Comparison of ENCODE assay signal across 8 cellular contexts in genomic region chr6:41503841-41504525, GRCh38. TPM values are rescaled to one million over a fixed set of nuclear protein-coding genes. Genes with fewer than 3 reads are reported as not detected.
DNase-seq lines count a peak whose midpoint lies in the region; ATAC-seq, FAIRE-seq and TF ChIP-seq lines count a peak whose summit lies in the region.

No MANE protein-coding gene starts in this region.

- H3K27ac ChIP-seq in HEK293 (ENCODE audit: extremely low read depth, low read depth, low read length) (peak overlapping the region; percentile 63), astrocyte (ENCODE audit: low read depth, low read length) (peak overlapping the region; percentile 26), stomach smooth muscle (ENCODE audit: low read length) (peak overlapping the region; percentile 66)

- peaks cover 26% of the 10 kb centered on the region for H3K27me3 ChIP-seq in astrocyte (ENCODE audit: insufficient read depth, low read length)
- peaks cover 0 to 2% of the 10 kb centered on the region in 2 donors for H3K27me3 ChIP-seq in stomach smooth muscle (ENCODE audit: control insufficient read depth in 1 of 2, insufficient read depth in 2 of 2, low read length in 2 of 2)

- H2AFZ ChIP-seq in astrocyte (ENCODE audit: low read depth, low read length): peak overlapping the region; percentile 68

- TF ChIP-seq CTCF in HEK293 (tag by site-specific recombination; IDR thresholded peaks at IDR 0.05): no peak
- TF ChIP-seq CTCF in astrocyte (IDR thresholded peaks at IDR 0.05; ENCODE audit: insufficient read depth, low read depth, low read length): no peak

- peaks cover 3% of the 10 kb centered on the region for H3K36me3 Mint-ChIP-seq in astrocyte (ENCODE audit: low read depth, unreplicated experiment)

- H3K9me3 Mint-ChIP-seq in astrocyte (ENCODE audit: unreplicated experiment): peaks cover 6% of the 10 kb centered on the region

- FAIRE-seq in astrocyte (lab: Jason Lieb, UNC): no peak

- H3K4me3 ChIP-seq in HEK293 (ENCODE audit: low read depth, low read length) (peak overlapping the region; percentile 37), astrocyte (ENCODE audit: insufficient read depth, low read depth, low read length) (peak overlapping the region; percentile 42), stomach smooth muscle (ENCODE audit: low read length in 2 of 2) (peak overlapping the region; percentile 56 to 66)

- H4K20me1 ChIP-seq in astrocyte (ENCODE audit: insufficient read depth, low read length): no peaks in the 10 kb centered on the region

- POLR2A ChIA-PET in HEK293 (lab: Yijun Ruan, JAX): interaction anchor here (1.3 kb wide), 1 partner anchor 61 kb away, joined by 3 read pairs; no protein-coding TSS in a partner anchor

- CTCF ChIA-PET in HEK293 (lab: Yijun Ruan, JAX): interaction anchor here (0.5 to 0.7 kb wide), 2 partner anchors 86 to 186 kb away, joined by 3 read pairs; no protein-coding TSS in a partner anchor

- peak; percentile 31 for DNase-seq in COLO668 (lab: John Stamatoyannopoulos, UW; ENCODE audit: unreplicated experiment)
- DNase-seq in astrocyte (ENCODE audit: low read depth): peak; percentile 77
- peak; percentile 16 for DNase-seq in kidney glomerular epithelial cell (lab: John Stamatoyannopoulos, UW)

- H3K36me3 ChIP-seq in HEK293 (ENCODE audit: control insufficient read depth in 2 of 2, insufficient read depth in 1 of 2, low read length in 2 of 2): no peaks in the 10 kb centered on the region
- no peaks in the 10 kb centered on the region for H3K36me3 ChIP-seq in astrocyte (ENCODE audit: insufficient read depth, low read length)
- no peaks in the 10 kb centered on the region for H3K36me3 ChIP-seq in stomach smooth muscle (ENCODE audit: control insufficient read depth in 2 of 2, insufficient read depth in 2 of 2, low read length in 2 of 2)

- ATAC-seq in HG03521 (IDR thresholded peaks at IDR 0.05; ENCODE audit: unreplicated experiment) (no peak), GM19455 (IDR thresholded peaks at IDR 0.05; ENCODE audit: unreplicated experiment) (no peak), HG02610 (IDR thresholded peaks at IDR 0.05; ENCODE audit: unreplicated experiment) (no peak)

- peak overlapping the region; percentile 78 for H3K4me2 ChIP-seq in astrocyte (ENCODE audit: low read length)

- peak overlapping the region; percentile 93 for H3K27ac Mint-ChIP-seq in astrocyte (ENCODE audit: unreplicated experiment)

- H3K79me2 ChIP-seq in astrocyte (ENCODE audit: insufficient read depth, low read length): no peaks in the 10 kb centered on the region

- peaks cover 42% of the 10 kb centered on the region for H3K27me3 Mint-ChIP-seq in astrocyte (ENCODE audit: low read depth, unreplicated experiment)

- H3K4me1 Mint-ChIP-seq in astrocyte (ENCODE audit: low read depth, unreplicated experiment): peaks cover 15% of the 10 kb centered on the region

- peak overlapping the region; percentile 58 for H3K4me3 Mint-ChIP-seq in astrocyte (ENCODE audit: unreplicated experiment)

- H3K9ac ChIP-seq in astrocyte (ENCODE audit: low read length) (peak overlapping the region; percentile 56), stomach smooth muscle (ENCODE audit: low read length in 2 of 2) (peak overlapping the region in 1 of 2 donors; percentile 14)

- no peaks in the 10 kb centered on the region for H3K9me3 ChIP-seq in HEK293 (ENCODE audit: control insufficient read depth, insufficient read depth, low read depth, low read length)
- H3K9me3 ChIP-seq in astrocyte (ENCODE audit: insufficient read depth, low read depth, low read length): no peaks in the 10 kb centered on the region
- H3K9me3 ChIP-seq in stomach smooth muscle (ENCODE audit: control insufficient read depth in 2 of 2, low read length in 2 of 2): no peaks in the 10 kb centered on the region

- peaks cover 13% of the 10 kb centered on the region for H3K4me1 ChIP-seq in HEK293 (ENCODE audit: control insufficient read depth, insufficient read depth, low read length)
- H3K4me1 ChIP-seq in astrocyte (ENCODE audit: insufficient read depth, low read length): peaks cover 26% of the 10 kb centered on the region
- H3K4me1 ChIP-seq in stomach smooth muscle (ENCODE audit: control insufficient read depth, insufficient read depth, low read length): peaks cover 23% of the 10 kb centered on the region

TF ChIP-seq in HEK293, 187 proteins besides CTCF, POLR2A, EP300 and RAD21 (continues in another document):
- no peak for TF ChIP-seq ZNF654 (tag by site-specific recombination; IDR thresholded peaks at IDR 0.05; ENCODE audit: low read depth)
- no peak for TF ChIP-seq ZNF629 (tag by site-specific recombination; IDR thresholded peaks at IDR 0.05)
- no peak for TF ChIP-seq ZNF311 (tag by site-specific recombination; IDR thresholded peaks at IDR 0.05; ENCODE audit: borderline replicate concordance)
- no peak for TF ChIP-seq MYNN (tag by site-specific recombination; IDR thresholded peaks at IDR 0.05; ENCODE audit: borderline replicate concordance)
- TF ChIP-seq ZNF707 (tag by site-specific recombination; IDR thresholded peaks at IDR 0.05): no peak
- TF ChIP-seq ZNF132 (tag by site-specific recombination; IDR thresholded peaks at IDR 0.05; ENCODE audit: borderline replicate concordance): no peak
- TF ChIP-seq FEZF1 (tag by site-specific recombination; IDR thresholded peaks at IDR 0.05): no peak
- peak; percentile 51 for TF ChIP-seq ZBTB8A (tag by site-specific recombination; IDR thresholded peaks at IDR 0.05)
- TF ChIP-seq ZSCAN30 (tag by site-specific recombination; IDR thresholded peaks at IDR 0.05): 0 out of 2 replicates have a peak, but pooled peaks have one; percentile 30
- TF ChIP-seq ZNF449 (tag by site-specific recombination; IDR thresholded peaks at IDR 0.05): 0 out of 2 replicates have a peak, but pooled peaks have one; percentile 16
- no peak for TF ChIP-seq ZNF585B (tag by site-specific recombination; IDR thresholded peaks at IDR 0.05)
- no peak for TF ChIP-seq ZNF670 (tag by site-specific recombination; IDR thresholded peaks at IDR 0.05; ENCODE audit: low read depth)
- no peak for TF ChIP-seq ZNF514 (tag by site-specific recombination; IDR thresholded peaks at IDR 0.05)
- no peak for TF ChIP-seq ZBTB49 (tag by site-specific recombination; IDR thresholded peaks at IDR 0.05; ENCODE audit: low read depth)
- peak; percentile 36 for TF ChIP-seq ZBTB26 (tag by site-specific recombination; optimal IDR thresholded peaks at IDR 0.05)
- no peak for TF ChIP-seq ZNF239 (tag by site-specific recombination; IDR thresholded peaks at IDR 0.05)
- no peak for TF ChIP-seq ZNF488 (tag by site-specific recombination; IDR thresholded peaks at IDR 0.05)
- no peak for TF ChIP-seq ZNF501 (tag by site-specific recombination; IDR thresholded peaks at IDR 0.05)
- TF ChIP-seq EGR2 (tag by site-specific recombination; IDR thresholded peaks at IDR 0.05; ENCODE audit: low read depth): peak; percentile 47

RNA-seq across cellular contexts. Expression of gene FOXP4, which starts 42.2 kb away (rescaled TPM):
- total RNA-seq in astrocyte: 41.9 and 43.7 TPM in 2 replicates

Comparison
In these comparisons a context has a peak if more than half of its experiments do, and no peak if none do; other contexts are left out.
1. DNase-seq: peak in every context shown above with its lines; median percentile 77 in astrocyte; 31 in COLO668; 16 in kidney glomerular epithelial cell.